8 cellular contexts compared by ENCODE assay signal in genomic region chr6:27502508-27503435, GRCh38. TPM values are rescaled to one million over a fixed set of nuclear protein-coding genes. Genes with fewer than 3 reads are reported as not detected.
DNase-seq lines count a peak whose midpoint lies in the region; ATAC-seq and TF ChIP-seq lines count a peak whose summit lies in the region.

No MANE protein-coding gene starts in this region.

- peak overlapping the region; percentile 87 for H2AFZ ChIP-seq in osteoblast (ENCODE audit: low read length)

- H3K9me3 ChIP-seq in HUES6 (ENCODE audit: control insufficient read depth, insufficient read depth, low read depth, low read length) (no peaks in the 10 kb centered on the region), osteoblast (ENCODE audit: low read depth, low read length) (no peaks in the 10 kb centered on the region), upper lobe of right lung (no peaks in the 10 kb centered on the region)

- H3K36me3 ChIP-seq in BJ (ENCODE audit: control insufficient read depth, insufficient read depth, low read length) (no peaks in the 10 kb centered on the region), HUES6 (ENCODE audit: control insufficient read depth, insufficient read depth, low read length) (no peaks in the 10 kb centered on the region), osteoblast (ENCODE audit: insufficient read depth, low read length) (no peaks in the 10 kb centered on the region), upper lobe of right lung (no peaks in the 10 kb centered on the region)

- peak overlapping the region; percentile 49 for H3K9ac ChIP-seq in HUES6 (ENCODE audit: low read length)

- TF ChIP-seq CTCF in BJ (IDR thresholded peaks at IDR 0.05; ENCODE audit: insufficient read depth, low read depth, low read length) (no peak), fibroblast of villous mesenchyme (IDR thresholded peaks at IDR 0.05; ENCODE audit: insufficient read depth, low read depth, low read length) (no peak), osteoblast (IDR thresholded peaks at IDR 0.05; ENCODE audit: extremely low read depth, low read depth, low read length) (no peak), upper lobe of right lung (IDR thresholded peaks at IDR 0.05) (no peak)

- H3K79me2 ChIP-seq in osteoblast (ENCODE audit: insufficient read depth, low read length): no peaks in the 10 kb centered on the region

- peak overlapping the region; percentile 95 for H3K4me2 ChIP-seq in osteoblast (ENCODE audit: insufficient read depth, low read length)

- H3K4me1 ChIP-seq in HUES6 (ENCODE audit: control insufficient read depth, insufficient read depth, low read length): no peaks in the 10 kb centered on the region
- H3K4me1 ChIP-seq in osteoblast (ENCODE audit: insufficient read depth, low read length): peaks cover 8% of the 10 kb centered on the region
- H3K4me1 ChIP-seq in upper lobe of right lung: no peaks in the 10 kb centered on the region

- H3K4me3 ChIP-seq in BJ (ENCODE audit: low read depth, low read length) (peak overlapping the region; percentile 41), HUES6 (ENCODE audit: low read depth, low read length) (peak overlapping the region; percentile 85), fibroblast of villous mesenchyme (ENCODE audit: low read depth, low read length) (peak overlapping the region; percentile 71), osteoblast (ENCODE audit: insufficient read depth, low read length) (peak overlapping the region; percentile 75), upper lobe of right lung (peak overlapping the region; percentile 59)

- intact Hi-C loops in upper lobe of right lung (cut with DNase I): no loop called here

- H3K27me3 ChIP-seq in BJ (ENCODE audit: control insufficient read depth, insufficient read depth, low read length) (peaks cover 3% of the 10 kb centered on the region), HUES6 (ENCODE audit: control insufficient read depth, insufficient read depth, low read length) (no peaks in the 10 kb centered on the region), osteoblast (ENCODE audit: insufficient read depth, low read length) (peaks cover 15% of the 10 kb centered on the region), upper lobe of right lung (peaks cover 46% of the 10 kb centered on the region)

- CTCF ChIA-PET in BJ (lab: Yijun Ruan, JAX): interaction anchor here (0.6 kb wide), 1 partner anchor 9 kb away, joined by 4 read pairs; no protein-coding TSS in a partner anchor

- POLR2A ChIA-PET in BJ (lab: Charles Lee): no interaction called here

- ATAC-seq in GM19452 (IDR thresholded peaks at IDR 0.05; ENCODE audit: unreplicated experiment): peak; percentile 55
- ATAC-seq in upper lobe of right lung: peak; percentile 54

- DNase-seq in BJ (ENCODE audit: low read depth): no peak
- peak; percentile 86 for DNase-seq in RKO (ENCODE audit: low spot score)
- DNase-seq in activated T-helper 1 cell treated with anti-CD3 and anti-CD28 coated beads, Interleukin-2, amount 50 U/mL, for 16 hours (ENCODE audit: low read depth in 1 of 2, low spot score in 1 of 2): peak; percentile 26 to 37
- DNase-seq in fibroblast of villous mesenchyme (ENCODE audit: low read depth): peak; percentile 64
- no peak for DNase-seq in osteoblast (ENCODE audit: insufficient read length, low spot score, missing footprints)
- DNase-seq in upper lobe of right lung: no peak

- no peaks in the 10 kb centered on the region for H4K20me1 ChIP-seq in osteoblast (ENCODE audit: insufficient read depth, low read length)

- H3K27ac ChIP-seq in HUES6 (ENCODE audit: low read depth, low read length) (no peak overlapping the region), osteoblast (ENCODE audit: low read depth, low read length) (no peak overlapping the region), upper lobe of right lung (no peak overlapping the region)

RNA-seq across cellular contexts. Expression of gene ZNF184, which starts 29.9 kb away (rescaled TPM):
- 1.8 and 3.4 TPM in 2 replicates for polyA plus RNA-seq in BJ (2011; rRNA removed)
- polyA minus RNA-seq in BJ (2011; rRNA and poly(A)+ RNA removed): 2.3 and 2.9 TPM in 2 replicates
- total RNA-seq in fibroblast of villous mesenchyme (6.9 and 7.1 TPM in 2 replicates), osteoblast (9.8 and 10.0 TPM in 2 replicates), upper lobe of right lung (6.8 TPM)

Comparison
In these comparisons a context has a peak if more than half of its experiments do, and no peak if none do; other contexts are left out.
1. DNase-seq: peak in RKO (single experiment), activated T-helper 1 cell treated with anti-CD3 and anti-CD28 coated beads, Interleukin-2, amount 50 U/mL, for 16 hours (2 of 2) and fibroblast of villous mesenchyme (single experiment); none in BJ (single experiment), osteoblast (single experiment) and upper lobe of right lung (single experiment).
2. Peak in every context shown above with its lines, with median percentiles within 50 percentile points of each other: H3K4me3 ChIP-seq.